In the genomic region with DNA sequence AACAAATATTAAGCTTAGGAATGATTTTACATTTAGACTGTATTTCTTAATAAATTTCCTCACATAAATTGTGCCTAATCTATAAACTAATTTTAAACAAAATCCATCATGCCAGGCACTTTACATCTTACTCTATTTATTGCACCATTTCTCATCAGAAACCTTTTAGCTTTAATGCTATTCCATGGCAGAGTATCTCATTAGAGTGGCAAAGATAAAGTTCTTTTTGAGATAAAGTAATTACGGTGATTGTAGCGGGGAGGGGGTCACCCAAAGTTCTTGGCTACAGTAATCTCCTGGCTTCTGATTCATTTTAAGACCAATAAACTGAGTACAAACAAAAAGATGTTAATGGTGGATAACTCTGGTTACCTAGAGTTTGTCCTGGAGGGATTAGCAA, we compare ENCODE assay signal across 5 cellular contexts.
"Had no signal": no experiment of that assay in that cellular context is flagged by ENCODE, and none has a peak within 500 bp of the region (broad histone marks: within the 10 kb centered on the region; RNA-seq: fewer than 3 reads in every experiment).

No MANE protein-coding gene starts in this region.

- H3K4me3 ChIP-seq: GM23338 had no signal

- ATAC-seq: GM23338, HepG2 had no signal

- DNase-seq: H9, HCEC 1CT, KBM-7 had no signal
